Comparison of ENCODE assay signal across 8 cellular contexts in the genomic region with DNA sequence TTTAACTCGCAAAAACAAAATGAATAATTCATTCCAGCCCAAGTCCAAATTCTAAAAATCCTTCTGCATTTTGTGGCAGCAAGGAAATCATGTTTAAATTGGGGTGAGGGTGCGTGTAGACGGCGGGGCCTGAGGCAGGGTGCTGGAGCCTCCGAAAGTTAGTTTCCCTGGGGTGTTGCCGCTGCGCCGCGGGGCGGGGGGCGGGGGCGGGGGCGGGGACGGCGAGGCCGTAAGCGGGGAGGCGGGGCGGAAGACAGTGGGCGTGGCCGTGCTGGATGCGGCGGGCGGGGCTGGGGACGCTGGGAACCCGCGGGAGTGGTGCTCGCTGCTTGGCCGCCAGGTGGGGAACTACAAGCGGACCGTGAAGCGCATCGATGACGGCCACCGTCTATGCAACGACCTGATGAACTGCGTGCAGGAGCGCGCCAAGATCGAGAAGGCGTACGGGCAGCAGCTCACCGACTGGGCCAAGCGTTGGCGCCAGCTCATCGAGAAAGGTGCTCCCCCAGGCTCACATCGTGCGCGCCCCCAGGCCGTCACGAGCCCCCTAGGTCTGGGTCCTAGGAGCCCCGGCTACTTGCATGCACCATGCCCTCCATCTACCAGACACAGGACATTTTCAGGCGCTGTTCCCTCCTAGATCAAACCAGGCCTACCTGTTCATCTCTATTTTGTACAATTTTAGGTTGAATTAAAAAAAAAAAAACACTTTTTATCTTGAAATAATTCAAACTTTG. TPM values are rescaled to one million over a fixed set of nuclear protein-coding genes. Genes with fewer than 3 reads are reported as not detected.
DNase-seq lines count a peak whose midpoint lies in the region; ATAC-seq and TF ChIP-seq lines count a peak whose summit lies in the region.

No MANE protein-coding gene starts in this region.

- intact Hi-C loops in activated CD4-positive, alpha-beta T cell treated with anti-CD3 and anti-CD28 coated beads for 36 hours (cut with DNase I, micrococcal nuclease): loop anchor here (1.0 to 2.0 kb wide), 9 partner anchors 42 to 970 kb away; a partner anchor contains a TSS
- intact Hi-C loops in left colon (cut with DNase I, micrococcal nuclease): no loop called here

- no peaks in the 10 kb centered on the region for H3K27me3 Mint-ChIP-seq in activated CD4-positive, alpha-beta T cell treated with anti-CD3 and anti-CD28 coated beads for 36 hours

- CTCF ChIA-PET in activated CD4-positive, alpha-beta T cell treated with anti-CD3 and anti-CD28 coated beads for 36 hours (lab: Charles Lee): interaction anchor here (0.6 to 1.8 kb wide), 7 partner anchors 9 to 83 kb away, joined by 3 to 11 read pairs (median 3); no protein-coding TSS in a partner anchor

- DNase-seq in AML-193 (lab: John Stamatoyannopoulos, UW): peak; percentile 90 to 91
- DNase-seq in NCI-H524 (lab: John Stamatoyannopoulos, UW): peak; percentile 83 to 91
- DNase-seq in activated CD4-positive, alpha-beta T cell treated with anti-CD3 and anti-CD28 coated beads for 36 hours: peak; percentile 98
- peak; percentile 92 for DNase-seq in choroid plexus epithelial cell (ENCODE audit: low read depth)
- peak; percentile 93 to 99 for DNase-seq in left colon
- DNase-seq in stimulated activated CD4-positive, alpha-beta T cell treated with anti-CD3 and anti-CD28 coated beads, Interleukin-1b, Interleukin-23, amount 100 ng/mL, for 24 hours (ENCODE audit: low read depth in 4 of 4, low spot score in 1 of 4): peak; percentile 93 to 96 (median 94)

- ATAC-seq in GM19328 (IDR thresholded peaks at IDR 0.05; ENCODE audit: unreplicated experiment): peak; percentile 68
- peak; percentile 65 for ATAC-seq in HG03469 (IDR thresholded peaks at IDR 0.05; ENCODE audit: unreplicated experiment)
- peak; percentile 100 for ATAC-seq in activated CD4-positive, alpha-beta T cell treated with anti-CD3 and anti-CD28 coated beads for 36 hours
- ATAC-seq in left colon: peak; percentile 93

- TF ChIP-seq CTCF in choroid plexus epithelial cell (conservative IDR thresholded peaks at IDR 0.05; ENCODE audit: low read depth, low read length): peak; percentile 73

- POLR2A ChIA-PET in activated CD4-positive, alpha-beta T cell treated with anti-CD3 and anti-CD28 coated beads for 36 hours (lab: Charles Lee): no interaction called here

- peaks cover 3% of the 10 kb centered on the region for H3K4me1 Mint-ChIP-seq in activated CD4-positive, alpha-beta T cell treated with anti-CD3 and anti-CD28 coated beads for 36 hours

- peak overlapping the region; percentile 46 for H3K4me3 ChIP-seq in choroid plexus epithelial cell (ENCODE audit: low read depth, low read length)

- H3K36me3 Mint-ChIP-seq in activated CD4-positive, alpha-beta T cell treated with anti-CD3 and anti-CD28 coated beads for 36 hours (ENCODE audit: low read depth): no peaks in the 10 kb centered on the region

- no peaks in the 10 kb centered on the region for H3K9me3 Mint-ChIP-seq in activated CD4-positive, alpha-beta T cell treated with anti-CD3 and anti-CD28 coated beads for 36 hours (ENCODE audit: low read depth)

- H3K4me3 Mint-ChIP-seq in activated CD4-positive, alpha-beta T cell treated with anti-CD3 and anti-CD28 coated beads for 36 hours: no peak overlapping the region

- no peak overlapping the region for H3K27ac Mint-ChIP-seq in activated CD4-positive, alpha-beta T cell treated with anti-CD3 and anti-CD28 coated beads for 36 hours

RNA-seq across cellular contexts. Expression of a gene that starts 29.0 kb away (rescaled TPM):
- under 1 TPM in 1 of 2 experiments, not detected in 1; 0.18 TPM for total RNA-seq in activated CD4-positive, alpha-beta T cell treated with anti-CD3 and anti-CD28 coated beads for 36 hours
- 10 to 100 TPM; 59.4 to 73.5 TPM for total RNA-seq in left colon

Comparison
In these comparisons a context has a peak if more than half of its experiments do, and no peak if none do; other contexts are left out.
1. Peak in every context shown above with its lines: DNase-seq, ATAC-seq and H3K4me3 ChIP-seq.
2. RNA of a gene that starts 29.0 kb away (total RNA-seq): 59.4 to 73.5 TPM in left colon; 0.18 TPM in activated CD4-positive, alpha-beta T cell treated with anti-CD3 and anti-CD28 coated beads for 36 hours; every median in the first group is over 10 times any median in the second.
3. intact Hi-C loops: an anchor here in activated CD4-positive, alpha-beta T cell treated with anti-CD3 and anti-CD28 coated beads for 36 hours (1.0 to 2.0 kb wide); none called in left colon.